In the genomic region with DNA sequence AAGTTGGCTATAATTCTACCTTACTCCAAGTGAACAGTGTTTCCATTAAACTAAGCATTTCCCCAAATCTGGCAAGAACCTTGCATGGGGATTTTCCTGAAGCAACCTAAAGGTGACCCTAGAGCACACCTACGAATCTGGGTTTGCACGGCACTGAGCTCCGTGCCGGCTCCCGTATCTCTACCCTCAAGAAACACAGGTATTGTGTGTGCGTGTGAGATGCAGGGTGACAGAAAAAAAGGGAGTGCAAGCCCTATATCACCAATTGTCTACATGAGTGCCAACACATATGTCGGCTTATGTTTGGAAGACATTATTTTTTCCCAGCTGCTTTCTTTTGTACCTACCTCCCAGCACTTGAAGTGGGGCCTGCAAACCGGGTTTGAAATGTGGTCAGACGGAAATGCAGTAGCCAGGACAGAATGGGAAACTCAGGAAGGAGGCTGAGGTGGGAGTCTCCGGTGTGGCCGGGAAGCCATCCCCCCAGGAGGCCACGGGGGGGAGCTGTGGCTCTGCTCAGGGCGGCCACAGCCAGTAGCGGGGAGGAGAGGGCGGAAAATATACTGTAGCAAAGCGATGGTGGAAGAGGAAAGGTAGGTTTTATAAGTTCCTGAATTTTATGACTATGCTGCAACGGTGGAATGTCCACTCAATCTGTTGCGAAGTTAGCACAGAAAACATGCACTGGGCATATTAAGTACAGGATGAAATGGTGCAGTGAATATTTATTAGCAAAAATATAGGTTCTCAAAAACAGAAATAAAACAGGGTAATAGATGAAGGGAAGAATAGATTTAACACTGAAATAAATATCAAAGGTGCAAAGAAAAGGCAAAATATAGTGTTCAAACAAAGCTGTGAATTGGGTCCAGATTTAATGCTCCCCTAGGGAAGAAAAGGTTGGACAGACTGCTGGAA, we compare ENCODE assay signal across 8 cellular contexts.
A peak's percentile ranks its signal among the peaks of the same experiment; 100 is the strongest.
DNase-seq lines count a peak whose midpoint lies in the region; ATAC-seq, FAIRE-seq and TF ChIP-seq lines count a peak whose summit lies in the region.

No MANE protein-coding gene starts in this region.

- H3K27ac Mint-ChIP-seq in activated CD8-positive, alpha-beta memory T cell treated with anti-CD3 and anti-CD28 coated beads, Interleukin-2, amount 10 ng/mL, durations not matched to agents 7 days and 5 days, result no peak overlapping the region
- no peak overlapping the region for H3K27ac Mint-ChIP-seq in neural progenitor cell

- no peak for FAIRE-seq in HTR-8/SVneo (lab: Jason Lieb, UNC)

- CTCF ChIA-PET in activated CD8-positive, alpha-beta memory T cell treated with anti-CD3 and anti-CD28 coated beads, Interleukin-2, amount 10 ng/mL, durations not matched to agents 7 days and 5 days (lab: Charles Lee), result interaction anchor here (0.9 to 4.6 kb wide), 10 partner anchors 10 to 1148 kb away, joined by 3 to 46 read pairs (median 4); no protein-coding TSS in a partner anchor

- peaks cover 23% of the 10 kb centered on the region for H3K4me1 Mint-ChIP-seq in activated CD8-positive, alpha-beta memory T cell treated with anti-CD3 and anti-CD28 coated beads, Interleukin-2, amount 10 ng/mL, durations not matched to agents 7 days and 5 days
- H3K4me1 Mint-ChIP-seq in neural progenitor cell, result peaks cover 56% of the 10 kb centered on the region

- H3K9me3 ChIP-seq in fibroblast of lung (ENCODE audit: control insufficient read depth, insufficient read depth, low read depth, low read length) (no peaks in the 10 kb centered on the region), neural progenitor cell (ENCODE audit: low read depth) (no peaks in the 10 kb centered on the region)

- ATAC-seq in GM21825 (IDR thresholded peaks at IDR 0.05; ENCODE audit: unreplicated experiment) (peak; percentile 74), GM18511 (IDR thresholded peaks at IDR 0.05; ENCODE audit: unreplicated experiment) (no peak)
- ATAC-seq in activated CD8-positive, alpha-beta memory T cell treated with anti-CD3 and anti-CD28 coated beads, Interleukin-2, amount 10 ng/mL, durations not matched to agents 7 days and 5 days, result peak; percentile 58

- H3K4me3 ChIP-seq in fibroblast of lung (replicated peaks in 1 of 4; ENCODE audit: control extremely low read depth in 1 of 4, insufficient read depth in 1 of 4, low read depth in 3 of 4, low read length in 4 of 4), result no peak overlapping the region
- no peak overlapping the region for H3K4me3 ChIP-seq in neural progenitor cell

- TF ChIP-seq CTCF in fibroblast of lung (conservative IDR thresholded peaks at IDR 0.05 in 1 of 2, IDR thresholded peaks at IDR 0.05 in 1 of 2; ENCODE audit: low read depth in 1 of 2, low read length in 2 of 2) (peak; percentile 72 to 96), neural progenitor cell (IDR thresholded peaks at IDR 0.05) (peak; percentile 97)

- H3K36me3 ChIP-seq in fibroblast of lung (ENCODE audit: control insufficient read depth, insufficient read depth, low read length), result no peaks in the 10 kb centered on the region
- no peaks in the 10 kb centered on the region for H3K36me3 ChIP-seq in neural progenitor cell

- H3K4me3 Mint-ChIP-seq in activated CD8-positive, alpha-beta memory T cell treated with anti-CD3 and anti-CD28 coated beads, Interleukin-2, amount 10 ng/mL, durations not matched to agents 7 days and 5 days, result no peak overlapping the region
- no peak overlapping the region for H3K4me3 Mint-ChIP-seq in neural progenitor cell

- H3K4me1 ChIP-seq in fibroblast of lung (ENCODE audit: control insufficient read depth, extremely low read depth, insufficient read depth, low read length) (no peaks in the 10 kb centered on the region), neural progenitor cell (peaks cover 29% of the 10 kb centered on the region)

- H2AFZ ChIP-seq in fibroblast of lung (ENCODE audit: low read length) (no peak overlapping the region), neural progenitor cell (replicated peaks) (no peak overlapping the region)

- H3F3A ChIP-seq in neural progenitor cell (ENCODE audit: low read depth), result no peaks in the 10 kb centered on the region

- H3K9ac ChIP-seq in fibroblast of lung (ENCODE audit: insufficient read depth, low read length), result no peak overlapping the region
- H3K9ac ChIP-seq in neural progenitor cell, result no peak overlapping the region

- DNase-seq in DMS153 (lab: John Stamatoyannopoulos, UW) (peak; percentile 35), NCI-H2196 (lab: John Stamatoyannopoulos, UW; ENCODE audit: unreplicated experiment) (peak; percentile 0), fibroblast of lung (ENCODE audit: low read depth in 2 of 2) (peak; percentile 0 to 54), neural progenitor cell (ENCODE audit: low spot score) (peak; percentile 83), HTR-8/SVneo (ENCODE audit: insufficient read length, low spot score) (no peak)
- peak; percentile 54 for DNase-seq in activated CD8-positive, alpha-beta memory T cell treated with anti-CD3 and anti-CD28 coated beads, Interleukin-2, amount 10 ng/mL, durations not matched to agents 7 days and 5 days

- H3K27ac ChIP-seq in fibroblast of lung (ENCODE audit: insufficient read depth, low read length) (no peak overlapping the region), neural progenitor cell (no peak overlapping the region)

- no peaks in the 10 kb centered on the region for H3K36me3 Mint-ChIP-seq in activated CD8-positive, alpha-beta memory T cell treated with anti-CD3 and anti-CD28 coated beads, Interleukin-2, amount 10 ng/mL, durations not matched to agents 7 days and 5 days
- H3K36me3 Mint-ChIP-seq in neural progenitor cell, result no peaks in the 10 kb centered on the region

- peaks cover 18% of the 10 kb centered on the region for H3K27me3 Mint-ChIP-seq in activated CD8-positive, alpha-beta memory T cell treated with anti-CD3 and anti-CD28 coated beads, Interleukin-2, amount 10 ng/mL, durations not matched to agents 7 days and 5 days
- H3K27me3 Mint-ChIP-seq in neural progenitor cell (ENCODE audit: insufficient read depth, low read depth), result peaks cover 15% of the 10 kb centered on the region

- H3K9me3 Mint-ChIP-seq in activated CD8-positive, alpha-beta memory T cell treated with anti-CD3 and anti-CD28 coated beads, Interleukin-2, amount 10 ng/mL, durations not matched to agents 7 days and 5 days (ENCODE audit: low read depth), result no peaks in the 10 kb centered on the region
- H3K9me3 Mint-ChIP-seq in neural progenitor cell, result no peaks in the 10 kb centered on the region

- H3K79me2 ChIP-seq in fibroblast of lung (ENCODE audit: control insufficient read depth, insufficient read depth, low read length), result no peaks in the 10 kb centered on the region
- no peaks in the 10 kb centered on the region for H3K79me2 ChIP-seq in neural progenitor cell (ENCODE audit: low read depth)

- H4K20me1 ChIP-seq in fibroblast of lung (ENCODE audit: control insufficient read depth, extremely low read depth, insufficient read depth, low read length) (no peaks in the 10 kb centered on the region), neural progenitor cell (ENCODE audit: low read depth) (peaks cover 9% of the 10 kb centered on the region)

- H3K4me2 ChIP-seq in fibroblast of lung (ENCODE audit: extremely low read depth, insufficient read depth, low read length), result no peak overlapping the region
- no peak overlapping the region for H3K4me2 ChIP-seq in neural progenitor cell

- H3K27me3 ChIP-seq in fibroblast of lung (ENCODE audit: control insufficient read depth, insufficient read depth, low read length) (no peaks in the 10 kb centered on the region), neural progenitor cell (peaks cover 41% of the 10 kb centered on the region)
